In genomic region chr17:80003969-80004368, GRCh38 we compare ENCODE assay signal across 30 cellular contexts.
"Had no signal": no experiment of that assay in that cellular context is flagged by ENCODE, and none has a peak within 500 bp of the region (broad histone marks: within the 10 kb centered on the region; RNA-seq: fewer than 3 reads in every experiment).

No MANE protein-coding gene starts in this region.

- H3K4me1 Mint-ChIP-seq: neural progenitor cell had no signal

- H3K36me3 ChIP-seq: lower lobe of right lung, neural progenitor cell, neutrophil, right atrium auricular region, right lobe of liver, thyroid gland, transverse colon, upper lobe of right lung had no signal

- H3K27me3 ChIP-seq: left lung, neural progenitor cell, right atrium auricular region, right lobe of liver, testis, thyroid gland, transverse colon, upper lobe of right lung had no signal

- H3K36me3 Mint-ChIP-seq: naive B cell; natural killer cell; stimulated activated memory B cell treated with anti-CD40 and anti-IgM and Interleukin-4, amounts not matched to agents 10 μg/mL and 1 μg/mL and 100 μg/mL, for 72 hours had no signal

- H3K4me3 Mint-ChIP-seq: mesothelial cell of epicardium; naive B cell; natural killer cell; nephron progenitor cell; neural progenitor cell; stimulated activated memory B cell treated with anti-CD40 and anti-IgM and Interleukin-4, amounts not matched to agents 10 μg/mL and 1 μg/mL and 100 μg/mL, for 72 hours; stimulated activated naive CD8-positive, alpha-beta T cell treated with anti-CD3 and anti-CD28 coated beads, Interleukin-15, amount 100 ng/mL, for 72 hours had no signal

- H3K4me1 ChIP-seq: neural progenitor cell had no signal

- FAIRE-seq: keratinocyte, urothelium cell line had no signal

- H3K4me3 ChIP-seq: left lung, lower lobe of right lung, neural progenitor cell, right atrium auricular region, right lobe of liver, smooth muscle cell, testis, thyroid gland, transverse colon, upper lobe of right lung had no signal

- H3K9ac ChIP-seq: neural progenitor cell, parathyroid adenoma had no signal

- H3K9me3 Mint-ChIP-seq: mesothelial cell of epicardium; naive B cell; natural killer cell; neural progenitor cell; stimulated activated memory B cell treated with anti-CD40 and anti-IgM and Interleukin-4, amounts not matched to agents 10 μg/mL and 1 μg/mL and 100 μg/mL, for 72 hours; stimulated activated naive CD8-positive, alpha-beta T cell treated with anti-CD3 and anti-CD28 coated beads, Interleukin-15, amount 100 ng/mL, for 72 hours had no signal

- H3K27me3 Mint-ChIP-seq: stimulated activated memory B cell treated with anti-CD40 and anti-IgM and Interleukin-4, amounts not matched to agents 10 μg/mL and 1 μg/mL and 100 μg/mL, for 72 hours; stimulated activated naive CD8-positive, alpha-beta T cell treated with anti-CD3 and anti-CD28 coated beads, Interleukin-15, amount 100 ng/mL, for 72 hours had no signal

- H3K27ac Mint-ChIP-seq: mesothelial cell of epicardium; natural killer cell; nephron progenitor cell; neural progenitor cell; stimulated activated memory B cell treated with anti-CD40 and anti-IgM and Interleukin-4, amounts not matched to agents 10 μg/mL and 1 μg/mL and 100 μg/mL, for 72 hours had no signal

- H3K27ac ChIP-seq: left lung, lower lobe of right lung, neural progenitor cell, neutrophil, parathyroid adenoma, right atrium auricular region, right lobe of liver, testis, thyroid gland, transverse colon, upper lobe of right lung had no signal

- H3K9me3 ChIP-seq: left lung, lower lobe of right lung, neutrophil, right atrium auricular region, right lobe of liver, testis, thyroid gland, transverse colon, upper lobe of right lung had no signal

- DNase-seq: hippocampal formation; left colon; lower lobe of right lung; mammary epithelial cell; mesendoderm; naive B cell; natural killer cell; nephron progenitor cell; occipital lobe; stimulated activated CD4-positive, alpha-beta T cell treated with anti-CD3 and anti-CD28 coated beads, Interleukin-1b, Interleukin-23, amount 100 ng/mL, for 48 hours; stimulated activated CD4-positive, alpha-beta T cell treated with anti-CD3 and anti-CD28 coated beads, Interleukin-2, amount 100 ng/mL, for 48 hours; stimulated activated CD4-positive, alpha-beta T cell treated with anti-CD3 and anti-CD28 coated beads, Interleukin-4, amount 100 ng/mL, for 4 hours; stimulated activated CD8-positive, alpha-beta memory T cell treated with anti-CD3 and anti-CD28 coated beads, Interleukin-4, amount 100 ng/mL, for 48 hours; stimulated activated naive CD4-positive, alpha-beta T cell treated with Interleukin-2 at 50 U/mL for 16 hours; stimulated activated naive CD8-positive, alpha-beta T cell treated with anti-CD3 and anti-CD28 coated beads, Interleukin-15, amount 100 ng/mL, for 72 hours; testis; thyroid gland; transverse colon; upper lobe of right lung had no signal
